1 cellular context compared by ENCODE assay signal in genomic region chr1:35278886-35279554, GRCh38.
TF ChIP-seq lines count a peak whose summit lies in the region.

No MANE protein-coding gene starts in this region.

TF ChIP-seq in K562, 482 proteins besides CTCF, POLR2A, EP300 and RAD21 (continued from another document and continues in another):
- TF ChIP-seq ATF2 (CRISPR knock-in tag; IDR thresholded peaks at IDR 0.05) (no peak), ARID2 (IDR thresholded peaks at IDR 0.05) (no peak), BDP1 (IDR thresholded peaks at IDR 0.05; ENCODE audit: insufficient read depth, insufficient read length) (no peak), NCOA6 (IDR thresholded peaks at IDR 0.05) (peak; percentile 14; the same call in 1 of the 2 replicates), RFX7 (CRISPR knock-in tag; IDR thresholded peaks at IDR 0.05) (no peak), CHD1 (IDR thresholded peaks at IDR 0.05; ENCODE audit: low read length) (no peak), GTF2E2 (tag; IDR thresholded peaks at IDR 0.05) (no peak), C11orf30 (IDR thresholded peaks at IDR 0.05; ENCODE audit: low read depth) (no peak), SMAD3 (CRISPR knock-in tag; conservative IDR thresholded peaks at IDR 0.05) (0 out of 2 replicates have a peak, but pooled peaks have one; percentile 74), CSDE1 (IDR thresholded peaks at IDR 0.05) (no peak), BACH1 (tag; IDR thresholded peaks at IDR 0.05) (no peak), KDM1A (IDR thresholded peaks at IDR 0.05) (peak; percentile 76 to 87), POLR3A (IDR thresholded peaks at IDR 0.05; ENCODE audit: borderline replicate concordance, extremely low read depth, insufficient read depth, insufficient read length) (no peak), ZBTB33 (CRISPR knock-in tag; IDR thresholded peaks at IDR 0.05) (no peak), NCOR1 (IDR thresholded peaks at IDR 0.05) (peak; percentile 88), TAF7 (tag; IDR thresholded peaks at IDR 0.05) (no peak), ZKSCAN3 (CRISPR knock-in tag; IDR thresholded peaks at IDR 0.05) (no peak), SMARCC2 (IDR thresholded peaks at IDR 0.05; ENCODE audit: low read depth) (peak; percentile 92), E2F1 (CRISPR knock-in tag; IDR thresholded peaks at IDR 0.05) (no peak), TSC22D4 (tag; IDR thresholded peaks at IDR 0.05) (no peak), BRD4 (IDR thresholded peaks at IDR 0.05) (no peak), TFE3 (CRISPR knock-in tag; IDR thresholded peaks at IDR 0.05) (peak; percentile 12; the same call in 1 of the 2 replicates), NRF1 (conservative IDR thresholded peaks at IDR 0.05 in 1 of 2, IDR thresholded peaks at IDR 0.05 in 1 of 2) (no peak), CHD7 (IDR thresholded peaks at IDR 0.05; ENCODE audit: low read depth, low read length) (no peak), ZNF165 (CRISPR knock-in tag; IDR thresholded peaks at IDR 0.05; ENCODE audit: borderline replicate concordance) (no peak), STAG1 (CRISPR knock-in tag; IDR thresholded peaks at IDR 0.05; ENCODE audit: borderline replicate concordance) (no peak), E4F1 (CRISPR knock-in tag; IDR thresholded peaks at IDR 0.05; ENCODE audit: borderline replicate concordance) (no peak), CEBPG (CRISPR knock-in tag; IDR thresholded peaks at IDR 0.05) (no peak), CEBPG (tag; conservative IDR thresholded peaks at IDR 0.05 in 1 of 2, IDR thresholded peaks at IDR 0.05 in 1 of 2) (peak in 1 of 2 experiments; percentile 39; a peak in 1 of 4 replicates), HNRNPLL (IDR thresholded peaks at IDR 0.05; ENCODE audit: low read depth, low read length, poor library complexity, severe bottlenecking) (no peak), NFYB (IDR thresholded peaks at IDR 0.05; ENCODE audit: extremely low read depth, insufficient read length) (no peak), CCNT2 (IDR thresholded peaks at IDR 0.05; ENCODE audit: borderline replicate concordance, extremely low read depth, insufficient read length, low read depth, low read length) (peak; percentile 41), L3MBTL2 (IDR thresholded peaks at IDR 0.05) (peak; percentile 98), GATA2 (CRISPR knock-in tag; IDR thresholded peaks at IDR 0.05) (peak; percentile 79; the same call in 1 of the 2 replicates)
- TF ChIP-seq, protein P1, sequence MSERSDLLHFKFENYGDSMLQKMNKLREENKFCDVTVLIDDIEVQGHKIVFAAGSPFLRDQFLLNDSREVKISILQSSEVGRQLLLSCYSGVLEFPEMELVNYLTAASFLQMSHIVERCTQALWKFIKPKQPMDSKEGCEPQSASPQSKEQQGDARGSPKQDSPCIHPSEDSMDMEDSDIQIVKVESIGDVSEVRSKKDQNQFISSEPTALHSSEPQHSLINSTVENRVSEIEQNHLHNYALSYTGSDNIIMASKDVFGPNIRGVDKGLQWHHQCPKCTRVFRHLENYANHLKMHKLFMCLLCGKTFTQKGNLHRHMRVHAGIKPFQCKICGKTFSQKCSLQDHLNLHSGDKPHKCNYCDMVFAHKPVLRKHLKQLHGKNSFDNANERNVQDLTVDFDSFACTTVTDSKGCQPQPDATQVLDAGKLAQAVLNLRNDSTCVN (CRISPR knock-in tag; IDR thresholded peaks at IDR 0.05): peak; percentile 24; the same call in 1 of the 2 replicates
- TF ChIP-seq, protein P2, sequence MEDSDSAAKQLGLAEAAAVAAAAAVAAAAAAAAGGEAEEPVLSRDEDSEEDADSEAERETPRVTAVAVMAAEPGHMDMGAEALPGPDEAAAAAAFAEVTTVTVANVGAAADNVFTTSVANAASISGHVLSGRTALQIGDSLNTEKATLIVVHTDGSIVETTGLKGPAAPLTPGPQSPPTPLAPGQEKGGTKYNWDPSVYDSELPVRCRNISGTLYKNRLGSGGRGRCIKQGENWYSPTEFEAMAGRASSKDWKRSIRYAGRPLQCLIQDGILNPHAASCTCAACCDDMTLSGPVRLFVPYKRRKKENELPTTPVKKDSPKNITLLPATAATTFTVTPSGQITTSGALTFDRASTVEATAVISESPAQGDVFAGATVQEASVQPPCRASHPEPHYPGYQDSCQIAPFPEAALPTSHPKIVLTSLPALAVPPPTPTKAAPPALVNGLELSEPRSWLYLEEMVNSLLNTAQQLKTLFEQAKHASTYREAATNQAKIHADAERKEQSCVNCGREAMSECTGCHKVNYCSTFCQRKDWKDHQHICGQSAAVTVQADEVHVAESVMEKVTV (CRISPR knock-in tag; IDR thresholded peaks at IDR 0.05): peak; percentile 36; the same call in 1 of the 2 replicates
